In the genomic region with DNA sequence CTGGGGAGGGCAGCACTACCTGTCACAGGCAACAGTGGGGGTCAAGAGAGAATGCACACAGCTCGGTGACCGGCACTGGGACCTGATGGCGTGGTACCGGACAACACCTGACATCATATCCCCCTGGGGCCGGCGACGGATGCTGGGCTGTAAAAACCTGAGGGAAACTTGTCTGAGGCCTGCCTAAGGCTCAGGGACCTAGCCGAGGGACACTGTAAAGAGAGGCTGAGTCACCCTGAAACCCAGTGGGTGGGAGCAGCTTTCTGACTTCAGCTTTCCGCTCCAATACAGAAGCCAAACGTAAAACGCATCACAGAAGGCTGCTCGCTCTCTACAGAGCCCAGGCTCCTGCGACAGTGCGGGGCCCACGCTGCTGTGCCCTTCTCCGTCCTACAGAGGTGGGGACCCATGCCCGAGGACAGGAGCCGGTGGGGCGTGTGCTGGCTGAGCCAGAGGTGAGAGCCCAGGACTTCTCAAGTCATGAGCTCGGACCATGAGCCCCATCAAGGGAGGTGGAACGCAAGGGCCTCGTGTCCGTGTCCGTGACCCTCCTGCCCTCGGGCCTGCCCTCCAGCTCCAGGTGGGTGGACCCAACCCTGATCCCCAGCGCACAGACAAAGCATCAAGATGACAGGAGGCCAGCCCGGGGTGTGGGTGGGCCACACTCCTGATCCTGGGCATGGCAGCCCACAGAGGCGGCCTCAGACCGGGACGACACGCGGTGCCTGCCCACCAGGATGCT, we compare ENCODE assay signal across 8 cellular contexts. TPM values are rescaled to one million over a fixed set of nuclear protein-coding genes. Genes with fewer than 3 reads are reported as not detected.
DNase-seq lines count a peak whose midpoint lies in the region; ATAC-seq, FAIRE-seq and TF ChIP-seq lines count a peak whose summit lies in the region.

No MANE protein-coding gene starts in this region.

- H3K9me3 ChIP-seq in SK-N-MC (ENCODE audit: low read depth, low read length) (no peaks in the 10 kb centered on the region), gastrocnemius medialis (no peaks in the 10 kb centered on the region)

- peak; percentile 60 for ATAC-seq in GM21737 (IDR thresholded peaks at IDR 0.05; ENCODE audit: unreplicated experiment)
- ATAC-seq in gastrocnemius medialis, result no peak
- no peak for ATAC-seq in SK-N-SH treated with all-trans-retinoic acid at 6 μM for 48 hours

- DNase-seq in GM12891 (ENCODE audit: insufficient read length, low spot score) (peak; percentile 94), SK-N-MC (ENCODE audit: low read depth, low spot score) (no peak), cerebellar cortex (ENCODE audit: low spot score) (peak; percentile 55), gastrocnemius medialis (peak in 1 of 2 donors; percentile 2), H4 (ENCODE audit: low spot score) (no peak), NCI-H82 (lab: John Stamatoyannopoulos, UW) (no peak)

- peaks cover 81 to 85% of the 10 kb centered on the region in 2 donors for H3K4me1 ChIP-seq in gastrocnemius medialis

- intact Hi-C loops in gastrocnemius medialis (cut with DNase I; ENCODE audit: low total_unique reads), result no loop called here

- peak overlapping the region; percentile 63 for H3K9ac ChIP-seq in SK-N-MC (ENCODE audit: insufficient read length)

- TF ChIP-seq POLR2A in GM12891 (IDR thresholded peaks at IDR 0.05; ENCODE audit: low read depth, low read length) (peak; percentile 78), gastrocnemius medialis (IDR thresholded peaks at IDR 0.05) (peak in 1 of 2 donors; percentile 13)

- no peak for TF ChIP-seq CTCF in gastrocnemius medialis (IDR thresholded peaks at IDR 0.05 in 4 of 5, conservative IDR thresholded peaks at IDR 0.05 in 1 of 5)

- H3K36me3 ChIP-seq in SK-N-MC (ENCODE audit: insufficient read depth, low read length), result no peaks in the 10 kb centered on the region
- H3K36me3 ChIP-seq in gastrocnemius medialis, result peaks cover 0 to 6% of the 10 kb centered on the region in 2 donors

- H3K4me3 ChIP-seq in SK-N-MC (no peak overlapping the region), gastrocnemius medialis (peak overlapping the region in 1 of 4 donors; percentile 4)

- peak; percentile 95 for FAIRE-seq in GM12891 (lab: Jason Lieb, UNC)

- no peak overlapping the region; the same call in 1 of the 2 replicates for H3K27ac ChIP-seq in SK-N-MC
- H3K27ac ChIP-seq in gastrocnemius medialis, result peak overlapping the region; percentile 85 to 98 (median 93)

- in situ Hi-C loops in gastrocnemius medialis (cut with MboI; ENCODE audit: low sequenced_read_pairs in 4 of 4), result no loop called here

- no peaks in the 10 kb centered on the region for H3K27me3 ChIP-seq in gastrocnemius medialis

TF ChIP-seq in GM12891, 5 proteins besides CTCF, POLR2A, EP300 and RAD21:
- TF ChIP-seq TAF1 (IDR thresholded peaks at IDR 0.05; ENCODE audit: low read depth, low read length) (peak; percentile 77; the same call in 1 of the 2 replicates), SPI1 (IDR thresholded peaks at IDR 0.05; ENCODE audit: low read depth, low read length) (no peak), POLR2AphosphoS5 (IDR thresholded peaks at IDR 0.05; ENCODE audit: low read depth, low read length) (peak; percentile 81)

TF ChIP-seq in SK-N-SH treated with all-trans-retinoic acid at 6 μM for 48 hours, 23 proteins besides CTCF, POLR2A, EP300 and RAD21 (continues in another document):
- TF ChIP-seq ZFP30 (CRISPR knock-in tag; IDR thresholded peaks at IDR 0.05), result no peak
- TF ChIP-seq, protein P1, sequence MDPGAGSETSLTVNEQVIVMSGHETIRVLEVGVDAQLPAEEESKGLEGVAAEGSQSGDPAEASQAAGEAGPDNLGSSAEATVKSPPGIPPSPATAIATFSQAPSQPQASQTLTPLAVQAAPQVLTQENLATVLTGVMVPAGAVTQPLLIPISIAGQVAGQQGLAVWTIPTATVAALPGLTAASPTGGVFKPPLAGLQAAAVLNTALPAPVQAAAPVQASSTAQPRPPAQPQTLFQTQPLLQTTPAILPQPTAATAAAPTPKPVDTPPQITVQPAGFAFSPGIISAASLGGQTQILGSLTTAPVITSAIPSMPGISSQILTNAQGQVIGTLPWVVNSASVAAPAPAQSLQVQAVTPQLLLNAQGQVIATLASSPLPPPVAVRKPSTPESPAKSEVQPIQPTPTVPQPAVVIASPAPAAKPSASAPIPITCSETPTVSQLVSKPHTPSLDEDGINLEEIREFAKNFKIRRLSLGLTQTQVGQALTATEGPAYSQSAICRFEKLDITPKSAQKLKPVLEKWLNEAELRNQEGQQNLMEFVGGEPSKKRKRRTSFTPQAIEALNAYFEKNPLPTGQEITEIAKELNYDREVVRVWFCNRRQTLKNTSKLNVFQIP (CRISPR knock-in tag; IDR thresholded peaks at IDR 0.05; ENCODE audit: borderline replicate concordance, low read depth), result no peak
- TF ChIP-seq ZNF565 (CRISPR knock-in tag; conservative IDR thresholded peaks at IDR 0.05; ENCODE audit: low read depth), result no peak
- TF ChIP-seq, protein P2, sequence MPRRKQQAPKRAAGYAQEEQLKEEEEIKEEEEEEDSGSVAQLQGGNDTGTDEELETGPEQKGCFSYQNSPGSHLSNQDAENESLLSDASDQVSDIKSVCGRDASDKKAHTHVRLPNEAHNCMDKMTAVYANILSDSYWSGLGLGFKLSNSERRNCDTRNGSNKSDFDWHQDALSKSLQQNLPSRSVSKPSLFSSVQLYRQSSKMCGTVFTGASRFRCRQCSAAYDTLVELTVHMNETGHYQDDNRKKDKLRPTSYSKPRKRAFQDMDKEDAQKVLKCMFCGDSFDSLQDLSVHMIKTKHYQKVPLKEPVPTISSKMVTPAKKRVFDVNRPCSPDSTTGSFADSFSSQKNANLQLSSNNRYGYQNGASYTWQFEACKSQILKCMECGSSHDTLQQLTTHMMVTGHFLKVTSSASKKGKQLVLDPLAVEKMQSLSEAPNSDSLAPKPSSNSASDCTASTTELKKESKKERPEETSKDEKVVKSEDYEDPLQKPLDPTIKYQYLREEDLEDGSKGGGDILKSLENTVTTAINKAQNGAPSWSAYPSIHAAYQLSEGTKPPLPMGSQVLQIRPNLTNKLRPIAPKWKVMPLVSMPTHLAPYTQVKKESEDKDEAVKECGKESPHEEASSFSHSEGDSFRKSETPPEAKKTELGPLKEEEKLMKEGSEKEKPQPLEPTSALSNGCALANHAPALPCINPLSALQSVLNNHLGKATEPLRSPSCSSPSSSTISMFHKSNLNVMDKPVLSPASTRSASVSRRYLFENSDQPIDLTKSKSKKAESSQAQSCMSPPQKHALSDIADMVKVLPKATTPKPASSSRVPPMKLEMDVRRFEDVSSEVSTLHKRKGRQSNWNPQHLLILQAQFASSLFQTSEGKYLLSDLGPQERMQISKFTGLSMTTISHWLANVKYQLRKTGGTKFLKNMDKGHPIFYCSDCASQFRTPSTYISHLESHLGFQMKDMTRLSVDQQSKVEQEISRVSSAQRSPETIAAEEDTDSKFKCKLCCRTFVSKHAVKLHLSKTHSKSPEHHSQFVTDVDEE (CRISPR knock-in tag; IDR thresholded peaks at IDR 0.05), result no peak
- TF ChIP-seq ISL1 (CRISPR knock-in tag; IDR thresholded peaks at IDR 0.05), result no peak
- TF ChIP-seq OSR1 (CRISPR knock-in tag; IDR thresholded peaks at IDR 0.05), result no peak
- no peak for TF ChIP-seq ZNF8 (CRISPR knock-in tag; IDR thresholded peaks at IDR 0.05)
- TF ChIP-seq RARB (CRISPR knock-in tag; IDR thresholded peaks at IDR 0.05), result no peak
- TF ChIP-seq TCF4 (CRISPR knock-in tag; IDR thresholded peaks at IDR 0.05; ENCODE audit: borderline replicate concordance), result no peak
- no peak for TF ChIP-seq PPARA (CRISPR knock-in tag; IDR thresholded peaks at IDR 0.05; ENCODE audit: borderline replicate concordance)
- TF ChIP-seq ZC3H10 (CRISPR knock-in tag; IDR thresholded peaks at IDR 0.05), result no peak
- no peak for TF ChIP-seq SNAI2 (CRISPR knock-in tag; IDR thresholded peaks at IDR 0.05)
- TF ChIP-seq, protein P3, sequence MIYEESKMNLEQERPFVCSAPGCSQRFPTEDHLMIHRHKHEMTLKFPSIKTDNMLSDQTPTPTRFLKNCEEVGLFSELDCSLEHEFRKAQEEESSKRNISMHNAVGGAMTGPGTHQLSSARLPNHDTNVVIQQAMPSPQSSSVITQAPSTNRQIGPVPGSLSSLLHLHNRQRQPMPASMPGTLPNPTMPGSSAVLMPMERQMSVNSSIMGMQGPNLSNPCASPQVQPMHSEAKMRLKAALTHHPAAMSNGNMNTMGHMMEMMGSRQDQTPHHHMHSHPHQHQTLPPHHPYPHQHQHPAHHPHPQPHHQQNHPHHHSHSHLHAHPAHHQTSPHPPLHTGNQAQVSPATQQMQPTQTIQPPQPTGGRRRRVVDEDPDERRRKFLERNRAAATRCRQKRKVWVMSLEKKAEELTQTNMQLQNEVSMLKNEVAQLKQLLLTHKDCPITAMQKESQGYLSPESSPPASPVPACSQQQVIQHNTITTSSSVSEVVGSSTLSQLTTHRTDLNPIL (CRISPR knock-in tag; IDR thresholded peaks at IDR 0.05; ENCODE audit: low read depth), result no peak
- no peak for TF ChIP-seq CSDC2 (CRISPR knock-in tag; IDR thresholded peaks at IDR 0.05)
- TF ChIP-seq, protein P4, sequence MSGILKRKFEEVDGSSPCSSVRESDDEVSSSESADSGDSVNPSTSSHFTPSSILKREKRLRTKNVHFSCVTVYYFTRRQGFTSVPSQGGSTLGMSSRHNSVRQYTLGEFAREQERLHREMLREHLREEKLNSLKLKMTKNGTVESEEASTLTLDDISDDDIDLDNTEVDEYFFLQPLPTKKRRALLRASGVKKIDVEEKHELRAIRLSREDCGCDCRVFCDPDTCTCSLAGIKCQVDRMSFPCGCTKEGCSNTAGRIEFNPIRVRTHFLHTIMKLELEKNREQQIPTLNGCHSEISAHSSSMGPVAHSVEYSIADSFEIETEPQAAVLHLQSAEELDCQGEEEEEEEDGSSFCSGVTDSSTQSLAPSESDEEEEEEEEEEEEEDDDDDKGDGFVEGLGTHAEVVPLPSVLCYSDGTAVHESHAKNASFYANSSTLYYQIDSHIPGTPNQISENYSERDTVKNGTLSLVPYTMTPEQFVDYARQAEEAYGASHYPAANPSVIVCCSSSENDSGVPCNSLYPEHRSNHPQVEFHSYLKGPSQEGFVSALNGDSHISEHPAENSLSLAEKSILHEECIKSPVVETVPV (CRISPR knock-in tag; IDR thresholded peaks at IDR 0.05), result no peak
- TF ChIP-seq ZNF70 (CRISPR knock-in tag; IDR thresholded peaks at IDR 0.05), result no peak

RNA-seq across cellular contexts. Expression of a gene that starts 5.3 kb away (rescaled TPM):
- 27.7 TPM for polyA plus RNA-seq in GM12891 (2012; ENCODE audit: low read depth, missing spikeins)
- total RNA-seq in gastrocnemius medialis, result 10 to 100 TPM; 21.1 to 47.0 (median 36.9) TPM
- 11.9 and 12.6 TPM in 2 replicates for total RNA-seq in H4 (2014; rRNA removed; shearing (Covaris generic))

RNA-seq across cellular contexts. Expression of a gene that starts 47.9 kb away (rescaled TPM):
- 1.2 TPM for polyA plus RNA-seq in GM12891 (2012; ENCODE audit: low read depth, missing spikeins)
- total RNA-seq in gastrocnemius medialis, result 10 to 100 TPM in 1 of 4 donors, 1 to 10 TPM in 2, under 1 TPM in 1; 0.15 to 10.3 (median 5.6) TPM
- not detected in 2 replicates for total RNA-seq in H4 (2014; rRNA removed; shearing (Covaris generic))

RNA-seq across cellular contexts. Expression of a gene that starts 54.0 kb away (rescaled TPM):
- 0.89 TPM for polyA plus RNA-seq in GM12891 (2012; ENCODE audit: low read depth, missing spikeins)
- total RNA-seq in gastrocnemius medialis, result 1 to 10 TPM in 1 of 4 donors, under 1 TPM in 1, not detected in 2; 0.13 to 1.8 TPM
- 0.06 and 0.14 TPM in 2 replicates for total RNA-seq in H4 (2014; rRNA removed; shearing (Covaris generic))

Comparison
In these comparisons a context has a peak if more than half of its experiments do, and no peak if none do; other contexts are left out.
1. DNase-seq: peak in GM12891 (single experiment) and cerebellar cortex (single experiment); none in SK-N-MC (single experiment), H4 (single experiment) and NCI-H82 (single experiment).